Comparison of ENCODE assay signal across 1 cellular context in the genomic region with DNA sequence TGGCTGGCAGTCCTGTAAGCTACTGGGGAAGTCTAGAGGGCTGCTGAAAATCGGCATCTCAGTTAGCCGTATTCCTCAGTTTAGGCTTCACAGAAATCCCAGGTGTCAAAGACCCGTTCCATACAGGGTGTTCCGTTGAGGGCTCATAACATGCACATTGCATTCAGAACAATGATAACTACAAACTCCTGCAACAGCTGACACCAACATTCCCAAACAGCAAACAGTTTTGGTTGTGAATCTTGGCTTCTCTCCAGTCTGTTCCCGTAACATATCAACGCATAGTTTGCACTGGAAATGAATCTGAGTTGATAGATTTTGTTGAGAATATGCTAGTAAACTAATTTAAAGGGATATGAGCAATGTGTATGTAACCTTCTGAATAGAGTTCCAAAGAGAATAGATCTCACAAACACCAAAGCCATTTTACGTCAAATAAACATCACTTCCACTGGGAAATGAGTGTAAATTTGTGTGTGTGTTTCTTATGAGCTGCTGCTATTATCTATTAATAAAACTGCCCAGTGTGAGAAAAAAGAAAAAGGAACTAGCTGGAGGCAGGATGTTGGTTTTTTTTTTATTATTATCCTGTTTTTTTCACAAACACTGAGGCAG.
TF ChIP-seq lines count a peak whose summit lies in the region.

No MANE protein-coding gene starts in this region.

TF ChIP-seq in GM23338, 12 proteins besides CTCF, POLR2A, EP300 and RAD21 (continued from another document):
- no peak for TF ChIP-seq ZNF462 (CRISPR knock-in tag; IDR thresholded peaks at IDR 0.05)
- TF ChIP-seq ETS1 (IDR thresholded peaks at IDR 0.05) = no peak
- no peak for TF ChIP-seq CREB1 (CRISPR knock-in tag; IDR thresholded peaks at IDR 0.05; ENCODE audit: low read depth)
- no peak for TF ChIP-seq ZNF114 (CRISPR knock-in tag; IDR thresholded peaks at IDR 0.05)
- TF ChIP-seq ZNF331 (CRISPR knock-in tag; IDR thresholded peaks at IDR 0.05; ENCODE audit: low read depth) = no peak
